10 cellular contexts compared by ENCODE assay signal in the genomic region with DNA sequence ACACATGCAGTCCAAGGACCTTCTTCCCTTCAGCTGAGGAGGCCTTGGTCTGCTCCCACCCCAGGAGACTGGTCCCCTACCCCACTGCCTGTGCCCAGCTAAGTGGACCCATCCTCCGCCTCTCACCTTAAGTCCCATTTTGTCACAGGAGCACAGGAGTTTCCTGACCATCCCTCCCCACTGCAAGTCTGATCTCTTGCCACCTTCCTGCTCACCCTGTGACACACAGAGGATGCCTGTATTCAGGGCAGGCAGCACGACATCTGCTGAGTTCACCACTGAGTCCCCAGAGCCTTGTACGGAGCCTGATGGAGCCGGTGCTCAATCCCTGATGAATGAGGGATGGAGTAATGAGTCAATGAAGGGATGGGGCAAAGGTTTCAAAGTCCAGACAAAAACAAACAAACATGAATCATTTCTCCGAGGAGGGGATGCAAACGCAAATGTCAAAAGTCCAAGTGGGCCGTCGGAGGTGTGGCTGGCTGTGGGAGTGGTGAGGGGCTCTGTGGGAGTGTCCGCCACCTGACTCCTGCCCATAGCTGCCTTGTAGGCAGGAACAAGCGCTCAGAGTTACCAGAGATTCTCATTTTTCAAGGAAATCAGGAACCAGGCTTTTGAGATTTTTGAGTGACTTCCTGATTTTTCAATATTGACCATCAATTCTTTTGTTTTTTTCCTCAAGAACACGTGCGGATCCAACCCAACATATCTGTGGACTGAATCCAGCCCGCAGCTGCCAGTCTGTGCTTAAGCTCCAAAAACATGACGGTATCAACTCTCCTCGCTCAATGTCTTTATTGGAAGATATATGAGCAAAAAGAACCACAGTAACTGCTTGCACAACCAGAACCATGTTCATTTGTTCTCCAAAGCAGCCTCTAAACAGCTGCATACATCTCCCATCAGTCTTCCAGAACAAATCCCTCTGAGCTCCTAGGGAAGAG. TPM values are rescaled to one million over a fixed set of nuclear protein-coding genes. Genes with fewer than 3 reads are reported as not detected.
DNase-seq lines count a peak whose midpoint lies in the region; ATAC-seq and TF ChIP-seq lines count a peak whose summit lies in the region.
"Had no signal": no experiment of that assay in that cellular context is flagged by ENCODE, and none has a peak within 500 bp of the region (broad histone marks: within the 10 kb centered on the region; RNA-seq: fewer than 3 reads in every experiment).

No MANE protein-coding gene starts in this region.

- H3K36me3 ChIP-seq in GM23338 (ENCODE audit: insufficient read depth) = no peaks in the 10 kb centered on the region
- no peaks in the 10 kb centered on the region for H3K36me3 ChIP-seq in esophagus squamous epithelium
- H3K36me3 ChIP-seq in skeletal muscle satellite cell (ENCODE audit: insufficient read depth, low read length) = peaks cover 2% of the 10 kb centered on the region
- no peaks in the 10 kb centered on the region for H3K36me3 ChIP-seq in A673 (ENCODE audit: insufficient read depth, low read length, poor library complexity, severe bottlenecking)

- peaks cover 4% of the 10 kb centered on the region; the same call in 2 of the 3 replicates for H3K9me3 Mint-ChIP-seq in GM23338

- POLR2A ChIA-PET in A673 (lab: Charles Lee; ENCODE audit: low non-redundant PET) = interaction anchor here (0.5 kb wide), 1 partner anchor 150 kb away, joined by 13 read pairs; no protein-coding TSS in a partner anchor

- no peaks in the 10 kb centered on the region for H3K27me3 ChIP-seq in GM23338 (ENCODE audit: insufficient read depth)
- H3K27me3 ChIP-seq in esophagus squamous epithelium = no peaks in the 10 kb centered on the region
- no peaks in the 10 kb centered on the region for H3K27me3 ChIP-seq in skeletal muscle satellite cell (ENCODE audit: control insufficient read depth, insufficient read depth, low read length)
- H3K27me3 ChIP-seq in A673 (replicated peaks; ENCODE audit: insufficient read depth, low read depth, low read length, poor library complexity) = no peaks in the 10 kb centered on the region

- no peak for TF ChIP-seq POLR2A in esophagus squamous epithelium (IDR thresholded peaks at IDR 0.05)

- peaks cover 20% of the 10 kb centered on the region for H3K27me3 Mint-ChIP-seq in GM23338 (ENCODE audit: insufficient read depth, low read depth, poor library complexity)

- CTCF ChIA-PET in A673 (lab: Charles Lee) = interaction anchor here (0.7 kb wide), 1 partner anchor 144 kb away, joined by 5 read pairs; no protein-coding TSS in a partner anchor

- H3K4me3 Mint-ChIP-seq in GM23338 = no peak overlapping the region

- intact Hi-C loops in esophagus squamous epithelium (cut with DNase I) = loop anchor here (10.0 kb wide), 1 partner anchor 61 kb away; no protein-coding TSS in a partner anchor
- intact Hi-C loops in A673 (cut with micrococcal nuclease; ENCODE audit: unreplicated experiment) = no loop called here

- peak overlapping the region; percentile 64; the same call in 1 of the 2 replicates for H3K27ac Mint-ChIP-seq in GM23338

- H3K4me1 ChIP-seq in GM23338 (ENCODE audit: insufficient read depth) = peaks cover 43% of the 10 kb centered on the region
- H3K4me1 ChIP-seq in esophagus squamous epithelium = peaks cover 54 to 91% (median 75%) of the 10 kb centered on the region in 3 donors
- peaks cover 68% of the 10 kb centered on the region for H3K4me1 ChIP-seq in skeletal muscle satellite cell (ENCODE audit: control insufficient read depth, insufficient read depth, low read length)
- peaks cover 28% of the 10 kb centered on the region for H3K4me1 ChIP-seq in A673 (ENCODE audit: insufficient read depth, low read length, poor library complexity, severe bottlenecking)

- no peaks in the 10 kb centered on the region for H3K9me3 ChIP-seq in esophagus squamous epithelium
- H3K9me3 ChIP-seq in skeletal muscle satellite cell (replicated peaks; ENCODE audit: low read length) = no peaks in the 10 kb centered on the region
- no peaks in the 10 kb centered on the region for H3K9me3 ChIP-seq in A673 (ENCODE audit: low read depth, low read length, poor library complexity, severe bottlenecking)

- H3K27ac ChIP-seq in GM23338 (ENCODE audit: low read depth) (no peak overlapping the region), esophagus squamous epithelium (peak overlapping the region; percentile 72 to 86 (median 76)), A673 (ENCODE audit: low read depth, low read length, poor library complexity, severe bottlenecking) (no peak overlapping the region)
- H3K27ac ChIP-seq: SK-N-MC had no signal

- H3K36me3 Mint-ChIP-seq in GM23338 (ENCODE audit: low read depth) = peaks cover 10% of the 10 kb centered on the region

- H3F3A ChIP-seq in GM23338 (replicated peaks; ENCODE audit: low read depth) = no peaks in the 10 kb centered on the region

- H3K4me2 ChIP-seq in GM23338 (no peak overlapping the region), skeletal muscle satellite cell (ENCODE audit: low read length) (peak overlapping the region; percentile 61)

- no peak overlapping the region for H3K4me3 ChIP-seq in GM23338
- no peak overlapping the region for H3K4me3 ChIP-seq in esophagus squamous epithelium
- H3K4me3 ChIP-seq in skeletal muscle satellite cell (ENCODE audit: low read length) = no peak overlapping the region
- H3K4me3 ChIP-seq in A673 (ENCODE audit: low read depth, low read length, poor library complexity, severe bottlenecking) = no peak overlapping the region
- H3K4me3 ChIP-seq: SK-N-MC had no signal

- DNase-seq in GM23338 (ENCODE audit: low spot score) = no peak
- DNase-seq in RKO (ENCODE audit: low spot score) = peak; percentile 54
- DNase-seq in esophagus squamous epithelium (lab: John Stamatoyannopoulos, UW) = no peak
- DNase-seq in DMS79 treated with DMSO at 0.1 percent for 48 hours (lab: John Stamatoyannopoulos, UW) = no peak
- DNase-seq in A673 (ENCODE audit: low spot score) = no peak
- no peak for DNase-seq in NOMO-1 treated with dmso at 0.1 percent for 144 hours (lab: John Stamatoyannopoulos, UW; ENCODE audit: unreplicated experiment)
- DNase-seq: kidney glomerular epithelial cell had no signal

- no peak for ATAC-seq in GM23338
- no peak for ATAC-seq in HG03460 (IDR thresholded peaks at IDR 0.05; ENCODE audit: unreplicated experiment)

- peaks cover 62% of the 10 kb centered on the region for H3K4me1 Mint-ChIP-seq in GM23338

- 64 to 65% methylated on average over 14 of the region's 15 CpGs for WGBS in esophagus squamous epithelium, 2 donors

- BruUV-seq in A673 (replicated peaks; lab: Mats Ljungman, UMichigan) = no TSS peak

- H3K79me2 ChIP-seq in GM23338 (replicated peaks; ENCODE audit: insufficient read depth) = peaks cover 84% of the 10 kb centered on the region

- no peak overlapping the region for H2AFZ ChIP-seq in GM23338

- H3K9me2 ChIP-seq in GM23338 (ENCODE audit: insufficient read depth) = no peaks in the 10 kb centered on the region

- H3K9ac ChIP-seq in skeletal muscle satellite cell (ENCODE audit: low read depth, low read length) = peak overlapping the region; percentile 66

- H4K20me1 ChIP-seq in GM23338 (replicated peaks; ENCODE audit: insufficient read depth) = peaks cover 25% of the 10 kb centered on the region

- TF ChIP-seq CTCF in GM23338 (conservative IDR thresholded peaks at IDR 0.05; ENCODE audit: low read depth in 2 of 2) (no peak), esophagus squamous epithelium (IDR thresholded peaks at IDR 0.05) (no peak), A673 (conservative IDR thresholded peaks at IDR 0.05; ENCODE audit: low read depth, low read length) (no peak)

RNA-seq across cellular contexts. Expression of a gene that starts 4.4 kb away (rescaled TPM):
- 80.7 and 82.8 TPM in 2 replicates for total RNA-seq in GM23338 (2014; rRNA removed; shearing (Covaris generic))
- polyA plus RNA-seq in GM23338 (2016; fragmentation: Nextera tagmentation; extraction: Ambion mirVana) = 9.9 and 10.9 TPM in 2 replicates
- total RNA-seq in esophagus squamous epithelium (10 to 100 TPM; 12.2 to 40.4 (median 19.0) TPM), A673 (2021) (56.4 and 61.5 TPM in 2 replicates)
- 13.7 and 24.7 TPM in 2 replicates for total RNA-seq in skeletal muscle satellite cell (2012; rRNA removed)

Comparison
In these comparisons a context has a peak if more than half of its experiments do, and no peak if none do; other contexts are left out.
1. H3K27ac ChIP-seq: peak in esophagus squamous epithelium (4 of 4); none in GM23338 (single experiment) and A673 (single experiment).